8 cellular contexts compared by ENCODE assay signal in the genomic region with DNA sequence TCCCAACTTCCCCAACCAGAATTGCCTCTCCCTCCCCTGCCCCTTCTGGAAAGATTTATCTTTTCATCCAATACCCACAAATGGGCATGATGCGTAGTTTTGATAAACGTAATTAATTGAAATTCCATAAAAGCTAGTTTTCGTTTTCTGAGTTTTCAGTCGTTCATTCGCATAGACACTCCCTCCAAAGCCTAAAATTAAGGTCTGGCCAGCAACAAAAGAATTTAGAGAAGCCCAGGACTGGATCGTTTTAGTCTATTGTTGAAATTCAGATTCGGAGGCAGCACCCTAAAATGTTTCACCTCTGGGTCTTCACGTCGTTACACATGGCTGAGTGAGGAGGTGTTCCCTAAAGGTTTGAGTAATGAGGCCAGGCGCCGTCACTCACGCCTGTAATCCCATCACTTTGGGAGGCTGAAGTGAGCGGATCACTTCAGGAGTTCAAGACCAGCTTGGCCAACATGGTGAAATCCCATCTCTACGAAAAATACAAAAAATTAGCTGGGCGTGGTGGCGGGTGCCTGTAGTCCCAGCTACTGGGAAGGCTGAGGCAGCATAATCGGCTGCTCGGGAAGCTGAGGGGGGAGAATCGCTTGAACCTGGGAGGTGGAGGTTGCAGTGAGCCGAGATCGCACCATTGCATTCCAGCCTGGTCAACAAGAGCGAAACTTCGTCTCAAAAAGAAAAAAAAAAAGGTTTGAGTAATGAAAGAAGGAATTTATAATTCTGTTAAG. TPM values are rescaled to one million over a fixed set of nuclear protein-coding genes. Genes with fewer than 3 reads are reported as not detected.
DNase-seq lines count a peak whose midpoint lies in the region; ATAC-seq and TF ChIP-seq lines count a peak whose summit lies in the region.

No MANE protein-coding gene starts in this region.

- intact Hi-C loops in CD14-positive monocyte (cut with micrococcal nuclease), result no loop called here
- intact Hi-C loops in dorsolateral prefrontal cortex (cut with DNase I), result no loop called here

- H3K27ac ChIP-seq in dorsolateral prefrontal cortex (peak overlapping the region in 58 of 59 donors; percentile 9 to 94 (median 82)), neural cell (ENCODE audit: low read length) (no peak overlapping the region)

- H3K4me3 ChIP-seq in NB4 (ENCODE audit: low read depth, low read length) (peak overlapping the region; percentile 91), dorsolateral prefrontal cortex (peak overlapping the region; percentile 65 to 100 (median 95)), neural cell (ENCODE audit: low read length) (peak overlapping the region; percentile 84)

- H3K9me3 ChIP-seq in neural cell (ENCODE audit: low read length), result no peaks in the 10 kb centered on the region

- no peaks in the 10 kb centered on the region for H3F3A ChIP-seq in neural cell (ENCODE audit: insufficient read depth, low read length, poor library complexity, severe bottlenecking)

- no peak for TF ChIP-seq CTCF in CD14-positive monocyte (IDR thresholded peaks at IDR 0.05)
- no peak for TF ChIP-seq CTCF in NB4 (IDR thresholded peaks at IDR 0.05; ENCODE audit: low read depth, low read length)
- TF ChIP-seq CTCF in dorsolateral prefrontal cortex (IDR thresholded peaks at IDR 0.05 in 54 of 56, conservative IDR thresholded peaks at IDR 0.05 in 2 of 56; ENCODE audit: low read depth in 1 of 56, partially characterized antibody in 56 of 56), result peak in 8 of 56 donors; percentile 1 to 14 (median 4)
- TF ChIP-seq CTCF in neural cell (IDR thresholded peaks at IDR 0.05; ENCODE audit: poor library complexity, severe bottlenecking), result no peak

- H3K9ac ChIP-seq in neural cell (ENCODE audit: low read length), result peak overlapping the region; percentile 83

- TF ChIP-seq POLR2A in NB4 (IDR thresholded peaks at IDR 0.05; ENCODE audit: extremely low read depth, insufficient read length), result no peak

- no peak for DNase-seq in CD14-positive monocyte (ENCODE audit: low spot score)
- no peak for DNase-seq in NB4 (ENCODE audit: low read depth)
- no peak for DNase-seq in dorsolateral prefrontal cortex
- DNase-seq in GOT3 (lab: John Stamatoyannopoulos, UW), result no peak
- no peak for DNase-seq in inferior parietal cortex (ENCODE audit: extremely low spot score)
- DNase-seq in NCI-H345 treated with DMSO at 0.1 percent for 48 hours (lab: John Stamatoyannopoulos, UW; ENCODE audit: unreplicated experiment), result no peak

- no peaks in the 10 kb centered on the region for H3K9me2 ChIP-seq in neural cell (ENCODE audit: insufficient read depth, low read length)

- H3K9me3 Mint-ChIP-seq in CD14-positive monocyte, result peaks cover 0 to 1% (median 0%) of the 10 kb centered on the region in 7 donors

- no peaks in the 10 kb centered on the region for H4K20me1 ChIP-seq in neural cell (ENCODE audit: insufficient read depth)

- peak overlapping the region; percentile 84 to 94 (median 87) for H3K27ac Mint-ChIP-seq in CD14-positive monocyte

- no peak for TF ChIP-seq EP300 in neural cell (conservative IDR thresholded peaks at IDR 0.05; ENCODE audit: poor library complexity, severe bottlenecking)

- ATAC-seq in GM21360 (IDR thresholded peaks at IDR 0.05; ENCODE audit: unreplicated experiment), result no peak

- H2AFZ ChIP-seq in neural cell (ENCODE audit: low read depth, low read length), result peak overlapping the region; percentile 43

- peaks cover 0 to 1% (median 0%) of the 10 kb centered on the region in 3 donors for H3K27me3 Mint-ChIP-seq in CD14-positive monocyte (ENCODE audit: low read depth in 3 of 3)

- peak overlapping the region; percentile 91 to 96 for H3K4me3 Mint-ChIP-seq in CD14-positive monocyte

- H3K4me1 Mint-ChIP-seq in CD14-positive monocyte, result peaks cover 39% of the 10 kb centered on the region

- H3K79me2 ChIP-seq in neural cell (replicated peaks; ENCODE audit: insufficient read depth, low read length), result peaks cover 46% of the 10 kb centered on the region

- H3K36me3 Mint-ChIP-seq in CD14-positive monocyte, result peaks cover 0 to 4% of the 10 kb centered on the region in 2 donors

- no peak for TF ChIP-seq RAD21 in neural cell (conservative IDR thresholded peaks at IDR 0.05)

- H3K27me3 ChIP-seq in dorsolateral prefrontal cortex (no peaks in the 10 kb centered on the region), neural cell (ENCODE audit: insufficient read depth, low read depth, low read length) (no peaks in the 10 kb centered on the region)

- H3K36me3 ChIP-seq in neural cell (ENCODE audit: insufficient read depth, low read length), result no peaks in the 10 kb centered on the region

- H3K4me2 ChIP-seq in neural cell (ENCODE audit: low read length), result peak overlapping the region; percentile 33

TF ChIP-seq in neural cell, 6 proteins besides CTCF, POLR2A, EP300 and RAD21:
- no peak for TF ChIP-seq MXI1 (conservative IDR thresholded peaks at IDR 0.05; ENCODE audit: poor library complexity, severe bottlenecking)
- no peak for TF ChIP-seq EZH2 (IDR thresholded peaks at IDR 0.05; ENCODE audit: borderline replicate concordance, insufficient read depth, low read length, poor library complexity, severe bottlenecking)
- no peak for TF ChIP-seq SMC3 (conservative IDR thresholded peaks at IDR 0.05; ENCODE audit: poor library complexity)
- TF ChIP-seq TAF1 (IDR thresholded peaks at IDR 0.05; ENCODE audit: low read depth), result no peak
- TF ChIP-seq, protein P1, sequence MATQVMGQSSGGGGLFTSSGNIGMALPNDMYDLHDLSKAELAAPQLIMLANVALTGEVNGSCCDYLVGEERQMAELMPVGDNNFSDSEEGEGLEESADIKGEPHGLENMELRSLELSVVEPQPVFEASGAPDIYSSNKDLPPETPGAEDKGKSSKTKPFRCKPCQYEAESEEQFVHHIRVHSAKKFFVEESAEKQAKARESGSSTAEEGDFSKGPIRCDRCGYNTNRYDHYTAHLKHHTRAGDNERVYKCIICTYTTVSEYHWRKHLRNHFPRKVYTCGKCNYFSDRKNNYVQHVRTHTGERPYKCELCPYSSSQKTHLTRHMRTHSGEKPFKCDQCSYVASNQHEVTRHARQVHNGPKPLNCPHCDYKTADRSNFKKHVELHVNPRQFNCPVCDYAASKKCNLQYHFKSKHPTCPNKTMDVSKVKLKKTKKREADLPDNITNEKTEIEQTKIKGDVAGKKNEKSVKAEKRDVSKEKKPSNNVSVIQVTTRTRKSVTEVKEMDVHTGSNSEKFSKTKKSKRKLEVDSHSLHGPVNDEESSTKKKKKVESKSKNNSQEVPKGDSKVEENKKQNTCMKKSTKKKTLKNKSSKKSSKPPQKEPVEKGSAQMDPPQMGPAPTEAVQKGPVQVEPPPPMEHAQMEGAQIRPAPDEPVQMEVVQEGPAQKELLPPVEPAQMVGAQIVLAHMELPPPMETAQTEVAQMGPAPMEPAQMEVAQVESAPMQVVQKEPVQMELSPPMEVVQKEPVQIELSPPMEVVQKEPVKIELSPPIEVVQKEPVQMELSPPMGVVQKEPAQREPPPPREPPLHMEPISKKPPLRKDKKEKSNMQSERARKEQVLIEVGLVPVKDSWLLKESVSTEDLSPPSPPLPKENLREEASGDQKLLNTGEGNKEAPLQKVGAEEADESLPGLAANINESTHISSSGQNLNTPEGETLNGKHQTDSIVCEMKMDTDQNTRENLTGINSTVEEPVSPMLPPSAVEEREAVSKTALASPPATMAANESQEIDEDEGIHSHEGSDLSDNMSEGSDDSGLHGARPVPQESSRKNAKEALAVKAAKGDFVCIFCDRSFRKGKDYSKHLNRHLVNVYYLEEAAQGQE (IDR thresholded peaks at IDR 0.05; ENCODE audit: borderline replicate concordance), result no peak
- no peak for TF ChIP-seq POLR2AphosphoS5 (IDR thresholded peaks at IDR 0.05)

RNA-seq across cellular contexts. Expression of a gene that starts 0.6 kb away (rescaled TPM):
- polyA plus RNA-seq in CD14-positive monocyte (100 to 1,000 TPM; 209 to 219 TPM), neural cell (269 and 322 TPM in 2 replicates)
- total RNA-seq in dorsolateral prefrontal cortex, result 100 to 1,000 TPM in 119 of 120 experiments, 10 to 100 TPM in 1; 96.0 to 258 (median 182) TPM
- polyA minus RNA-seq in neural cell, result 135 and 165 TPM in 2 replicates

RNA-seq across cellular contexts. Expression of a gene that starts 16.6 kb away (rescaled TPM):
- polyA plus RNA-seq in CD14-positive monocyte, result not detected
- under 1 TPM in 3 of 120 experiments, not detected in 117; 0.40 to 0.56 (median 0.46) TPM for total RNA-seq in dorsolateral prefrontal cortex
- polyA plus RNA-seq in neural cell, result not detected in 2 replicates
- polyA minus RNA-seq in neural cell, result not detected in 2 replicates

RNA-seq across cellular contexts. Expression of a gene that starts 57.2 kb away (rescaled TPM):
- under 1 TPM; 0.14 to 0.33 TPM for polyA plus RNA-seq in CD14-positive monocyte
- total RNA-seq in dorsolateral prefrontal cortex, result 1 to 10 TPM in 98 of 120 experiments, under 1 TPM in 21, not detected in 1; 0.35 to 4.8 (median 1.5) TPM
- polyA plus RNA-seq in neural cell, result 0.32 and 2.0 TPM in 2 replicates
- polyA minus RNA-seq in neural cell, result 0.93 and 1.2 TPM in 2 replicates

RNA-seq across cellular contexts. Expression of a gene that starts 59.2 kb away (rescaled TPM):
- polyA plus RNA-seq in CD14-positive monocyte (10 to 100 TPM; 40.6 to 41.7 TPM), neural cell (35.7 and 42.1 TPM in 2 replicates)
- total RNA-seq in dorsolateral prefrontal cortex, result 10 to 100 TPM; 22.3 to 55.7 (median 33.7) TPM
- 32.1 and 33.7 TPM in 2 replicates for polyA minus RNA-seq in neural cell
